19 cellular contexts compared by ENCODE assay signal in genomic region chr2:95278637-95279225, GRCh38. TPM values are rescaled to one million over a fixed set of nuclear protein-coding genes. Genes with fewer than 3 reads are reported as not detected.
A peak's percentile ranks its signal among the peaks of the same experiment; 100 is the strongest.
DNase-seq lines count a peak whose midpoint lies in the region; ATAC-seq, FAIRE-seq and TF ChIP-seq lines count a peak whose summit lies in the region.
"Had no signal": no experiment of that assay in that cellular context is flagged by ENCODE, and none has a peak within 500 bp of the region (broad histone marks: within the 10 kb centered on the region; RNA-seq: fewer than 3 reads in every experiment).

No MANE protein-coding gene starts in this region.

- H3K36me3 ChIP-seq in mammary epithelial cell (ENCODE audit: insufficient read depth, low read length): peaks cover 12% of the 10 kb centered on the region
- H3K36me3 ChIP-seq in kidney (ENCODE audit: control insufficient read depth in 1 of 2, insufficient read depth in 2 of 2, low read length in 2 of 2): peaks cover 0 to 8% of the 10 kb centered on the region in 2 donors
- H3K36me3 ChIP-seq in spleen: no peaks in the 10 kb centered on the region

- ATAC-seq in sciatic nerve: no peak

- H3K27ac Mint-ChIP-seq in MCF 10A (ENCODE audit: low read depth, unreplicated experiment): peak overlapping the region; percentile 63

- H3K27ac ChIP-seq in mammary epithelial cell (ENCODE audit: insufficient read depth, low read depth, low read length) (no peak overlapping the region), RWPE1 (peak overlapping the region; percentile 84), kidney (ENCODE audit: low read depth in 2 of 2, low read length in 2 of 2) (no peak overlapping the region), spleen (no peak overlapping the region)

- no peak for TF ChIP-seq POLR2A in spleen (IDR thresholded peaks at IDR 0.05)

- no peak overlapping the region for H3K4me3 Mint-ChIP-seq in MCF 10A (ENCODE audit: unreplicated experiment)

- H3K4me1 Mint-ChIP-seq in MCF 10A (ENCODE audit: insufficient read depth, unreplicated experiment): peaks cover 31% of the 10 kb centered on the region

- H3K9ac ChIP-seq in mammary epithelial cell (ENCODE audit: insufficient read depth, low read length): no peak overlapping the region
- H3K9ac ChIP-seq in kidney (ENCODE audit: low read length in 2 of 2): no peak overlapping the region

- TF ChIP-seq CTCF in MCF 10A (IDR thresholded peaks at IDR 0.05; ENCODE audit: unreplicated experiment) (no peak), mammary epithelial cell (conservative IDR thresholded peaks at IDR 0.05 in 1 of 2, IDR thresholded peaks at IDR 0.05 in 1 of 2; ENCODE audit: extremely low read depth in 1 of 2, insufficient read depth in 1 of 2, low read depth in 1 of 2, low read length in 2 of 2) (no peak), RWPE1 (conservative IDR thresholded peaks at IDR 0.05; ENCODE audit: low read depth) (no peak), kidney (IDR thresholded peaks at IDR 0.05; ENCODE audit: borderline replicate concordance, extremely low read depth, insufficient read depth) (no peak), spleen (IDR thresholded peaks at IDR 0.05 in 8 of 11, conservative IDR thresholded peaks at IDR 0.05 in 3 of 11) (no peak)

- intact Hi-C loops in MCF 10A (cut with micrococcal nuclease): no loop called here
- intact Hi-C loops in mammary epithelial cell (cut with micrococcal nuclease): loop anchor here (1.0 kb wide), 1 partner anchor 37 kb away; no protein-coding TSS in a partner anchor
- intact Hi-C loops in kidney (cut with DNase I): no loop called here
- intact Hi-C loops in spleen (cut with DNase I; ENCODE audit: low total_unique reads): no loop called here
- intact Hi-C loops in head of caudate nucleus (cut with DNase I): no loop called here
- intact Hi-C loops in sciatic nerve (cut with DNase I): no loop called here

- H3K36me3 Mint-ChIP-seq in MCF 10A (ENCODE audit: insufficient read depth, unreplicated experiment): no peaks in the 10 kb centered on the region

- in situ Hi-C loops in mammary epithelial cell (cut with MboI; ENCODE audit: low sequenced_read_pairs in 2 of 2): no loop called here

- H3K27me3 ChIP-seq in mammary epithelial cell (ENCODE audit: insufficient read depth, low read length) (no peaks in the 10 kb centered on the region), spleen (replicated peaks in 1 of 7) (no peaks in the 10 kb centered on the region)

- dilution Hi-C loops in mammary epithelial cell (cut with HindIII; ENCODE audit: low sequenced_read_pairs): no loop called here

- H3K4me3 ChIP-seq in mammary epithelial cell (replicated peaks in 1 of 3; ENCODE audit: insufficient read depth in 1 of 3, low read depth in 2 of 3, low read length in 3 of 3) (no peak overlapping the region), kidney (ENCODE audit: low read length in 2 of 2) (no peak overlapping the region), spleen (no peak overlapping the region)

- CTCF ChIA-PET in MCF 10A (lab: Yijun Ruan, JAX): interaction anchor here (0.6 to 3.0 kb wide), 20 partner anchors 8 to 285 kb away, joined by 3 to 48 read pairs (median 6); no protein-coding TSS in a partner anchor
- CTCF ChIA-PET in mammary epithelial cell (lab: Charles Lee; ENCODE audit: low non-redundant PET): interaction anchor here (0.5 kb wide), 1 partner anchor 50 kb away, joined by 6 read pairs; no protein-coding TSS in a partner anchor
- CTCF ChIA-PET in RWPE1 (lab: Yijun Ruan, JAX): interaction anchor here (0.5 to 4.9 kb wide), 6 partner anchors 12 to 61 kb away, joined by 3 to 40 read pairs (median 4); no protein-coding TSS in a partner anchor

- no peak overlapping the region for H2AFZ ChIP-seq in mammary epithelial cell (ENCODE audit: low read depth, low read length)

- H4K20me1 ChIP-seq in mammary epithelial cell (ENCODE audit: insufficient read depth, low read length): no peaks in the 10 kb centered on the region

- H3K4me2 ChIP-seq in mammary epithelial cell (ENCODE audit: insufficient read depth, low read depth, low read length): no peak overlapping the region

- H3K9me3 Mint-ChIP-seq in MCF 10A (ENCODE audit: unreplicated experiment): no peaks in the 10 kb centered on the region

- WGBS in mammary epithelial cell (ENCODE audit: low coverage, missing lambda C conversion rate): 100% methylated on average over 9 of the region's 12 CpGs
- WGBS in spleen, 5 donors: 85 to 97% (median 90%) methylated on average over 5 to 12 of the region's 12 CpGs

- peaks cover 51% of the 10 kb centered on the region for H3K4me1 ChIP-seq in mammary epithelial cell (ENCODE audit: insufficient read depth, low read length)
- H3K4me1 ChIP-seq in kidney (ENCODE audit: control insufficient read depth in 1 of 2, insufficient read depth in 1 of 2, low read depth in 1 of 2, low read length in 2 of 2): peaks cover 0 to 16% of the 10 kb centered on the region in 2 donors
- H3K4me1 ChIP-seq in spleen: no peaks in the 10 kb centered on the region

- DNase-seq in MCF 10A (ENCODE audit: unreplicated experiment): no peak
- no peak for DNase-seq in mammary epithelial cell
- no peak for DNase-seq in RWPE1 (ENCODE audit: low spot score)
- peak; percentile 58 for DNase-seq in kidney
- DNase-seq in spleen: peak; percentile 68
- no peak for DNase-seq in head of caudate nucleus
- DNase-seq in frontal cortex (ENCODE audit: low spot score in 2 of 2): no peak
- no peak for DNase-seq in sciatic nerve (ENCODE audit: low spot score)
- DNase-seq: AML-193, COR-L47, DMS 273 treated with DMSO at 0.1 percent for 48 hours, GDM1, Kasumi-1, MM.1S, NCI-H1092, NCI-H1436 treated with DMSO at 0.1 percent for 48 hours, NCI-H2029, NCI-H345, NCI-H524 treated with DMSO at 0.1 percent for 48 hours had no signal

- FAIRE-seq in kidney (lab: Jason Lieb, UNC): no peak
- no peak for FAIRE-seq in frontal cortex (lab: Jason Lieb, UNC)

- POLR2A ChIA-PET in MCF 10A (lab: Yijun Ruan, JAX) (interaction anchor here (0.6 to 2.1 kb wide), 9 partner anchors 10 to 55 kb away, joined by 3 to 20 read pairs (median 4); no protein-coding TSS in a partner anchor), RWPE1 (lab: Yijun Ruan, JAX; ENCODE audit: low non-redundant PET) (interaction anchor here (1.6 kb wide), 1 partner anchor 14 kb away, joined by 7 read pairs; no protein-coding TSS in a partner anchor)

- no peaks in the 10 kb centered on the region for H3K27me3 Mint-ChIP-seq in MCF 10A (ENCODE audit: insufficient read depth, unreplicated experiment)

- BruUV-seq in MCF 10A (replicated peaks; lab: Mats Ljungman, UMichigan): no TSS peak
- BruUV-seq in mammary epithelial cell (replicated peaks; lab: Mats Ljungman, UMichigan): no TSS peak

- H3K9me3 ChIP-seq in mammary epithelial cell (replicated peaks; ENCODE audit: insufficient read depth, low read length) (no peaks in the 10 kb centered on the region), kidney (ENCODE audit: control insufficient read depth in 1 of 2, low read length in 2 of 2) (no peaks in the 10 kb centered on the region), spleen (no peaks in the 10 kb centered on the region)

- H3K79me2 ChIP-seq in mammary epithelial cell (ENCODE audit: insufficient read depth, low read length): peaks cover 48% of the 10 kb centered on the region

RNA-seq across cellular contexts. Expression of gene PROM2, which starts 4.5 kb away (rescaled TPM):
- total RNA-seq in MCF 10A (2022): 2.6 and 2.8 TPM in 2 replicates
- 10 to 100 TPM; 27.3 to 73.5 TPM for total RNA-seq in mammary epithelial cell
- polyA plus RNA-seq in mammary epithelial cell: 48.8 TPM
- 88.2 TPM for polyA minus RNA-seq in mammary epithelial cell
- total RNA-seq in kidney: 65.6 TPM
- 55.6 TPM for polyA plus RNA-seq in kidney (ENCODE audit: insufficient read depth, low read depth, low replicate concordance)
- 1 to 10 TPM in 6 of 7 donors, under 1 TPM in 1; 0.50 to 4.9 (median 2.7) TPM for total RNA-seq in spleen
- polyA plus RNA-seq in spleen: under 1 TPM; 0.21 to 0.74 (median 0.52) TPM
- 0.82 TPM for total RNA-seq in frontal cortex
- 3.0 TPM for total RNA-seq in sciatic nerve

RNA-seq across cellular contexts. Expression of gene KCNIP3, which starts 18.4 kb away (rescaled TPM):
- total RNA-seq in MCF 10A (2022): 9.5 and 15.6 TPM in 2 replicates
- total RNA-seq in mammary epithelial cell: 10 to 100 TPM in 1 of 2 donors, 1 to 10 TPM in 1; 4.8 to 14.8 TPM
- 5.4 TPM for polyA plus RNA-seq in mammary epithelial cell
- 3.7 TPM for polyA minus RNA-seq in mammary epithelial cell
- total RNA-seq in kidney: 27.6 TPM
- 14.8 TPM for polyA plus RNA-seq in kidney (ENCODE audit: insufficient read depth, low read depth, low replicate concordance)
- total RNA-seq in spleen: 1 to 10 TPM; 2.6 to 5.2 (median 4.2) TPM
- 1 to 10 TPM in 1 of 3 donors, under 1 TPM in 2; 0.59 to 1.8 (median 0.85) TPM for polyA plus RNA-seq in spleen
- 4.9 TPM for total RNA-seq in frontal cortex
- total RNA-seq in sciatic nerve: 13.9 TPM

Comparison
In these comparisons a context has a peak if more than half of its experiments do, and no peak if none do; other contexts are left out.
1. DNase-seq: peak in kidney (single experiment) and spleen (single experiment); none in MCF 10A (single experiment), mammary epithelial cell (single experiment), RWPE1 (single experiment), head of caudate nucleus (0 of 42), frontal cortex (0 of 2) and sciatic nerve (single experiment).